Comparison of ENCODE assay signal across 8 cellular contexts in the genomic region with DNA sequence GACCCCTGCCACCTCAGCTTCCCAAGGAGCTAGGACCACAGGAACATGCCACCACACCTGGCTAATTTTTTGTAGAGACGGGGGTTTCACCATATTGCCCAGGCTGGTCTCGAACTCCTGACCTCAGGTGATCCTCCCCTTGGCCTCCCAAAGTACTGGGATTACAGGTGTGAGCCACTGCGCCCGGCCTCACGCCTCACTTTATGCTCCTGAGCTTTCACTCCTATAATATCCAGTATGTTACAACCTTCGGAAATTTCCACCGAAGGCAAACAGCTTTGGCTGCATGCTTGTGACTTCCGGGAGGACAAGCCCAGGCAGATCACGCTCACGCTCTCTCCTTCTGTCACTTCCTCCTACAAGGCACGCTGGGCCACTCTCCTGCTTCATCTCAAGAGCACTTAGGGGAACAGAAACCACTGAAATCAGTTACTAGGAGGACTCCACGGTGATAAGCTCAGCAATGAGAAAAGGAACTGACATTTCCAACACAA. TPM values are rescaled to one million over a fixed set of nuclear protein-coding genes. Genes with fewer than 3 reads are reported as not detected.
DNase-seq lines count a peak whose midpoint lies in the region; ATAC-seq and TF ChIP-seq lines count a peak whose summit lies in the region.

No MANE protein-coding gene starts in this region.

- in situ Hi-C loops in G401 (cut with HindIII; ENCODE audit: low sequenced_read_pairs), result no loop called here
- in situ Hi-C loops in ACHN (cut with HindIII; ENCODE audit: low pct_ligation_motif_present, low pct_unique_long_range_greater_than_20kb, low sequenced_read_pairs), result no loop called here

- DNase-seq in CD14-positive monocyte (ENCODE audit: low spot score) (peak; percentile 89), occipital lobe (lab: John Stamatoyannopoulos, UW) (peak; percentile 30), G401 (ENCODE audit: low spot score) (no peak), ACHN (no peak)
- DNase-seq in activated CD8-positive, alpha-beta T cell treated with anti-CD3 and anti-CD28 coated beads, Interleukin-2, amount 10 ng/mL, durations not matched to agents 7 days and 5 days, result no peak
- DNase-seq in stimulated activated naive CD8-positive, alpha-beta T cell treated with anti-CD3 and anti-CD28 coated beads, Interleukin-15, Interleukin-2, amounts not matched to agents 100 U/mL and 50 U/mL, for 24 hours, result no peak

- peak overlapping the region; percentile 92 to 98 (median 97) for H3K27ac Mint-ChIP-seq in CD14-positive monocyte
- H3K27ac Mint-ChIP-seq in activated CD8-positive, alpha-beta T cell treated with anti-CD3 and anti-CD28 coated beads, Interleukin-2, amount 10 ng/mL, durations not matched to agents 7 days and 5 days, result peak overlapping the region; percentile 15

- peak overlapping the region; percentile 26 to 50 for H3K4me3 Mint-ChIP-seq in CD14-positive monocyte
- H3K4me3 Mint-ChIP-seq in activated CD8-positive, alpha-beta T cell treated with anti-CD3 and anti-CD28 coated beads, Interleukin-2, amount 10 ng/mL, durations not matched to agents 7 days and 5 days, result no peak overlapping the region

- H3K36me3 Mint-ChIP-seq in CD14-positive monocyte, result peaks cover 33 to 50% of the 10 kb centered on the region in 2 donors
- peaks cover 47% of the 10 kb centered on the region for H3K36me3 Mint-ChIP-seq in activated CD8-positive, alpha-beta T cell treated with anti-CD3 and anti-CD28 coated beads, Interleukin-2, amount 10 ng/mL, durations not matched to agents 7 days and 5 days (ENCODE audit: low read depth)

- no peak for TF ChIP-seq CTCF in CD14-positive monocyte (IDR thresholded peaks at IDR 0.05)

- ATAC-seq in GM19324 (IDR thresholded peaks at IDR 0.05; ENCODE audit: low FRiP score, unreplicated experiment), result peak; percentile 60
- peak; percentile 72 for ATAC-seq in HG03378 (IDR thresholded peaks at IDR 0.05; ENCODE audit: unreplicated experiment)
- ATAC-seq in activated CD8-positive, alpha-beta T cell treated with anti-CD3 and anti-CD28 coated beads, Interleukin-2, amount 10 ng/mL, durations not matched to agents 7 days and 5 days, result no peak
- no peak for ATAC-seq in stimulated activated naive CD8-positive, alpha-beta T cell treated with anti-CD3 and anti-CD28 coated beads, Interleukin-15, Interleukin-2, amounts not matched to agents 100 U/mL and 50 U/mL, for 24 hours

- intact Hi-C loops in CD14-positive monocyte (cut with micrococcal nuclease), result no loop called here

- H3K9me3 Mint-ChIP-seq in CD14-positive monocyte, result peaks cover 0 to 2% (median 0%) of the 10 kb centered on the region in 7 donors
- no peaks in the 10 kb centered on the region for H3K9me3 Mint-ChIP-seq in activated CD8-positive, alpha-beta T cell treated with anti-CD3 and anti-CD28 coated beads, Interleukin-2, amount 10 ng/mL, durations not matched to agents 7 days and 5 days (ENCODE audit: insufficient read depth)

- peaks cover 0 to 2% (median 0%) of the 10 kb centered on the region in 3 donors for H3K27me3 Mint-ChIP-seq in CD14-positive monocyte (ENCODE audit: low read depth in 3 of 3)
- no peaks in the 10 kb centered on the region for H3K27me3 Mint-ChIP-seq in activated CD8-positive, alpha-beta T cell treated with anti-CD3 and anti-CD28 coated beads, Interleukin-2, amount 10 ng/mL, durations not matched to agents 7 days and 5 days (ENCODE audit: low read depth)

- CTCF ChIA-PET in activated CD8-positive, alpha-beta T cell treated with anti-CD3 and anti-CD28 coated beads, Interleukin-2, amount 10 ng/mL, durations not matched to agents 7 days and 5 days (lab: Charles Lee), result interaction anchor here (1.0 kb wide), 1 partner anchor 111 kb away, joined by 3 read pairs; no protein-coding TSS in a partner anchor

- peaks cover 46% of the 10 kb centered on the region for H3K4me1 Mint-ChIP-seq in CD14-positive monocyte
- peaks cover 31% of the 10 kb centered on the region for H3K4me1 Mint-ChIP-seq in activated CD8-positive, alpha-beta T cell treated with anti-CD3 and anti-CD28 coated beads, Interleukin-2, amount 10 ng/mL, durations not matched to agents 7 days and 5 days (ENCODE audit: low read depth)

- POLR2A ChIA-PET in activated CD8-positive, alpha-beta T cell treated with anti-CD3 and anti-CD28 coated beads, Interleukin-2, amount 10 ng/mL, durations not matched to agents 7 days and 5 days (lab: Charles Lee), result no interaction called here

RNA-seq across cellular contexts. Expression of a gene that starts 4.4 kb away (rescaled TPM):
- polyA plus RNA-seq in CD14-positive monocyte, result 10 to 100 TPM; 22.0 to 33.2 TPM
- total RNA-seq in activated CD8-positive, alpha-beta T cell treated with anti-CD3 and anti-CD28 coated beads, Interleukin-2, amount 10 ng/mL, durations not matched to agents 7 days and 5 days, result 10 to 100 TPM; 79.8 to 82.7 TPM
- total RNA-seq in occipital lobe, result 24.2 TPM
- total RNA-seq in G401 (2014; rRNA removed; shearing (Covaris generic)), result 77.8 and 163 TPM in 2 replicates

RNA-seq across cellular contexts. Expression of a gene that starts 4.8 kb away (rescaled TPM):
- 10 to 100 TPM; 26.7 to 32.5 TPM for polyA plus RNA-seq in CD14-positive monocyte
- 10 to 100 TPM; 36.7 to 37.8 TPM for total RNA-seq in activated CD8-positive, alpha-beta T cell treated with anti-CD3 and anti-CD28 coated beads, Interleukin-2, amount 10 ng/mL, durations not matched to agents 7 days and 5 days
- total RNA-seq in occipital lobe, result 15.0 TPM
- 57.5 and 57.8 TPM in 2 replicates for total RNA-seq in G401 (2014; rRNA removed; shearing (Covaris generic))

RNA-seq across cellular contexts. Expression of a gene that starts 4.9 kb away (rescaled TPM):
- polyA plus RNA-seq in CD14-positive monocyte, result 10 to 100 TPM; 40.8 to 42.6 TPM
- 100 to 1,000 TPM; 126 to 130 TPM for total RNA-seq in activated CD8-positive, alpha-beta T cell treated with anti-CD3 and anti-CD28 coated beads, Interleukin-2, amount 10 ng/mL, durations not matched to agents 7 days and 5 days
- total RNA-seq in occipital lobe, result 13.7 TPM
- 31.4 and 37.8 TPM in 2 replicates for total RNA-seq in G401 (2014; rRNA removed; shearing (Covaris generic))

Comparison
In these comparisons a context has a peak if more than half of its experiments do, and no peak if none do; other contexts are left out.
1. DNase-seq: peak in CD14-positive monocyte (single experiment) and occipital lobe (single experiment); none in activated CD8-positive, alpha-beta T cell treated with anti-CD3 and anti-CD28 coated beads, Interleukin-2, amount 10 ng/mL, durations not matched to agents 7 days and 5 days (single experiment), G401 (single experiment), ACHN (single experiment) and stimulated activated naive CD8-positive, alpha-beta T cell treated with anti-CD3 and anti-CD28 coated beads, Interleukin-15, Interleukin-2, amounts not matched to agents 100 U/mL and 50 U/mL, for 24 hours (single experiment).
2. ATAC-seq: peak in GM19324 (single experiment) and HG03378 (single experiment); none in activated CD8-positive, alpha-beta T cell treated with anti-CD3 and anti-CD28 coated beads, Interleukin-2, amount 10 ng/mL, durations not matched to agents 7 days and 5 days (single experiment) and stimulated activated naive CD8-positive, alpha-beta T cell treated with anti-CD3 and anti-CD28 coated beads, Interleukin-15, Interleukin-2, amounts not matched to agents 100 U/mL and 50 U/mL, for 24 hours (single experiment).